5 cellular contexts compared by ENCODE assay signal in the genomic region with DNA sequence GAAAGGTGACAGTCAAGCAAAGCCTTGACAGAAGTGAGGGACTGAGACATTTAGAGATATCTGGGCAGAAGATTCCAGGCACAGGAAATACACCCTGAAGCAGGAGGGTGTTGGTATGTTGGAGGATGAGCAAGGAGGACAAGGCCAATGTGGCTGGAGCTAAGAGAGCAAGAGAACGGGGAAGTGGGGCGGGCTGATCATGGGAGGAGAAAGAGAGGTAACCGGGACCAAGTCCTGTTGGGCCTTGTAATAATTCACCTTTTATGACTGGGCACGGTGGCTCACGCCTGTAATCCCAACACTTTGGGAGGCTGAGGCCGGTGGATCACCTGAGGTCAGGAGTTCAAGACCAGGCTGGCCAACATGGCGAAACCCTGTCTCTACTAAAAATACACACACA. TPM values are rescaled to one million over a fixed set of nuclear protein-coding genes. Genes with fewer than 3 reads are reported as not detected.
"Had no signal": no experiment of that assay in that cellular context is flagged by ENCODE, and none has a peak within 500 bp of the region (broad histone marks: within the 10 kb centered on the region; RNA-seq: fewer than 3 reads in every experiment).

No MANE protein-coding gene starts in this region.

RNA-seq across cellular contexts. Expression of gene DLEC1, which starts 5.4 kb away (rescaled TPM):
- total RNA-seq: GM23248, HepG2, HT1080, K562 had no signal

RNA-seq across cellular contexts. Expression of gene VILL, which starts 43.0 kb away (rescaled TPM):
- total RNA-seq: H4 had no signal
